Comparison of ENCODE assay signal across 1 cellular context in the genomic region with DNA sequence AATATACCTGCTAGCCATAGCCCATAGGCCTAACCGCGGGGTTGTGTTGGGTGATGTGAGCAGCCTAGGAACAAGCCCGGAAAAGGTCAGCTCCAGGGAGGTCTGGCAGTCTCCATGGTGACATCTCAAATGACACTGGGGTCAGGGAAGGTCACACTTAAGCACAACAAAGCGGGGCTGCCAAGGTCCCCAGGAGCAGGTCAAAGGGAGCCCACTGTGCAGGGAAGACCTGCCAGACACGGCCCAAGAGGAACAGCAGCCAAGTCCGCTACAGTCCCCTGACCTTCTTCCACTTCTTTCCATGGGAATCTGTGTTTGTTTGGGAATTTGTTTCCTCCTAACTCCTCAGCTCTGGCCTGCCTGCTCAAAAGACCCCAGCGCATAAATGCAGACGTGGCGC.
TF ChIP-seq lines count a peak whose summit lies in the region.

No MANE protein-coding gene starts in this region.

TF ChIP-seq in liver, 16 proteins besides CTCF, POLR2A, EP300 and RAD21 (continued from another document):
- TF ChIP-seq GABPA (IDR thresholded peaks at IDR 0.05 in 1 of 2, conservative IDR thresholded peaks at IDR 0.05 in 1 of 2) (no peak), TAF1 (conservative IDR thresholded peaks at IDR 0.05) (no peak), FOXA1 (IDR thresholded peaks at IDR 0.05) (no peak), HNF4A (conservative IDR thresholded peaks at IDR 0.05) (no peak), FOXA2 (IDR thresholded peaks at IDR 0.05) (no peak), HNF4G (IDR thresholded peaks at IDR 0.05) (no peak), NR2F2 (IDR thresholded peaks at IDR 0.05) (peak; percentile 97), RXRA (IDR thresholded peaks at IDR 0.05) (peak; percentile 33 to 40), SP1 (IDR thresholded peaks at IDR 0.05) (peak; percentile 12), EGR1 (IDR thresholded peaks at IDR 0.05; ENCODE audit: low read depth in 2 of 2) (no peak)
- TF ChIP-seq, protein P1, sequence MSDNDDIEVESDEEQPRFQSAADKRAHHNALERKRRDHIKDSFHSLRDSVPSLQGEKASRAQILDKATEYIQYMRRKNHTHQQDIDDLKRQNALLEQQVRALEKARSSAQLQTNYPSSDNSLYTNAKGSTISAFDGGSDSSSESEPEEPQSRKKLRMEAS (IDR thresholded peaks at IDR 0.05) = no peak
- TF ChIP-seq, protein P2, sequence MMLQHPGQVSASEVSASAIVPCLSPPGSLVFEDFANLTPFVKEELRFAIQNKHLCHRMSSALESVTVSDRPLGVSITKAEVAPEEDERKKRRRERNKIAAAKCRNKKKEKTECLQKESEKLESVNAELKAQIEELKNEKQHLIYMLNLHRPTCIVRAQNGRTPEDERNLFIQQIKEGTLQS (IDR thresholded peaks at IDR 0.05) = no peak
- TF ChIP-seq, protein P3, sequence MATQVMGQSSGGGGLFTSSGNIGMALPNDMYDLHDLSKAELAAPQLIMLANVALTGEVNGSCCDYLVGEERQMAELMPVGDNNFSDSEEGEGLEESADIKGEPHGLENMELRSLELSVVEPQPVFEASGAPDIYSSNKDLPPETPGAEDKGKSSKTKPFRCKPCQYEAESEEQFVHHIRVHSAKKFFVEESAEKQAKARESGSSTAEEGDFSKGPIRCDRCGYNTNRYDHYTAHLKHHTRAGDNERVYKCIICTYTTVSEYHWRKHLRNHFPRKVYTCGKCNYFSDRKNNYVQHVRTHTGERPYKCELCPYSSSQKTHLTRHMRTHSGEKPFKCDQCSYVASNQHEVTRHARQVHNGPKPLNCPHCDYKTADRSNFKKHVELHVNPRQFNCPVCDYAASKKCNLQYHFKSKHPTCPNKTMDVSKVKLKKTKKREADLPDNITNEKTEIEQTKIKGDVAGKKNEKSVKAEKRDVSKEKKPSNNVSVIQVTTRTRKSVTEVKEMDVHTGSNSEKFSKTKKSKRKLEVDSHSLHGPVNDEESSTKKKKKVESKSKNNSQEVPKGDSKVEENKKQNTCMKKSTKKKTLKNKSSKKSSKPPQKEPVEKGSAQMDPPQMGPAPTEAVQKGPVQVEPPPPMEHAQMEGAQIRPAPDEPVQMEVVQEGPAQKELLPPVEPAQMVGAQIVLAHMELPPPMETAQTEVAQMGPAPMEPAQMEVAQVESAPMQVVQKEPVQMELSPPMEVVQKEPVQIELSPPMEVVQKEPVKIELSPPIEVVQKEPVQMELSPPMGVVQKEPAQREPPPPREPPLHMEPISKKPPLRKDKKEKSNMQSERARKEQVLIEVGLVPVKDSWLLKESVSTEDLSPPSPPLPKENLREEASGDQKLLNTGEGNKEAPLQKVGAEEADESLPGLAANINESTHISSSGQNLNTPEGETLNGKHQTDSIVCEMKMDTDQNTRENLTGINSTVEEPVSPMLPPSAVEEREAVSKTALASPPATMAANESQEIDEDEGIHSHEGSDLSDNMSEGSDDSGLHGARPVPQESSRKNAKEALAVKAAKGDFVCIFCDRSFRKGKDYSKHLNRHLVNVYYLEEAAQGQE (IDR thresholded peaks at IDR 0.05) = no peak
